ENCODE assay signal across 8 cellular contexts in the genomic region with DNA sequence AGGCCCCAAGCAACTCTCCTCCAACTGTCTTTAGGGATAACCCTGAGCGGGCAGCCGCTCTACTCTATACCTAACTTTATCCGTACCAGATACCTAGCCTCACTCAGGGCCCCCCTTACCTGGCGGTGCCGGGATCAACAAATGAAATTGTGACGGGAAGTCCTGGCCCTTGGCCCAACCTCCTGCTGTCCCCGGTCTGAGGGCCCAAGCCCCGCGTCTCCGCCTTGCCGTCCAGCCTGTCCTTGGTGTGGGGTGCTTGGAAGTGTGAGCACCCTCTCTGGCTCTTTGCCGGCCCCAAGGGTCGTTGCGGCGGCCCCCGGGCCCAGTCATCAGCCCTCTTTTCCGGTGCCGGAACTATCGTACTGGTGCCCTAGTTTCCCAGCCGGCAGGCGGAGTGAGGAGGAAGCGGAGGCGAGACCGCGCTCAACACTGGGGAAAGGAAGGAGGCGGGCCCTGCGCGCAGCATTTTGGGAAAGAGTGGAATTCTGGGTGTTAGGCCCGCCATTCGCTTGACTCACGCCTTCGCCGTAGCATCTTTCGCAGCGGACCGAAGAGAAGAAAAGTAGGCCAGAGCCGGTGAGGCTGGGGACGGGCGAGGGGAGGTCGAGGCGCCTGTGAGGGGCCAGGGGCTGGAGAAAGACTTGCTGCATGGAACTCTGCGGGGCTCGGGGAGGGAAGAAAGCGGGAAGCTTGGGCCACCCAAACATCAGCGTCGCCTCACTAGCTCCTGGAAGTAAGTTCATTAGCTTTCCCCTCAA. TPM values are rescaled to one million over a fixed set of nuclear protein-coding genes. Genes with fewer than 3 reads are reported as not detected.
DNase-seq lines count a peak whose midpoint lies in the region; TF ChIP-seq lines count a peak whose summit lies in the region.

A gene (plus strand): TSS at position 504 of the 758 bp plus-strand sequence. CDS start 1,676 bp downstream, outside the sequence.

- TF ChIP-seq CTCF in nephron progenitor cell (IDR thresholded peaks at IDR 0.05): no peak

- H3K9me3 ChIP-seq in ES-I3 (ENCODE audit: control insufficient read depth, insufficient read depth, low read length): no peaks in the 10 kb centered on the region

- H3K4me3 ChIP-seq in H7 (ENCODE audit: insufficient read depth, low read depth, low read length): peak within 1 kb of the TSS; percentile 100

- peaks cover 8% of the 10 kb centered on the region; the same call in 1 of the 2 replicates for H3K4me1 ChIP-seq in ES-I3 (ENCODE audit: insufficient read depth, low read length)

- H3K27me3 ChIP-seq in H7 (ENCODE audit: control insufficient read depth, insufficient read depth, low read length): no peaks in the 10 kb centered on the region

- peak; percentile 93 for DNase-seq in H7
- peak; percentile 88 for DNase-seq in M059J (ENCODE audit: low read depth)
- peak; percentile 24 for DNase-seq in SIG-M5 (lab: John Stamatoyannopoulos, UW)
- peak; percentile 65 for DNase-seq in activated gamma-delta T cell (lab: John Stamatoyannopoulos, UW)
- DNase-seq in fibroblast of the conjunctiva (ENCODE audit: low read depth): peak; percentile 75
- DNase-seq in nephron progenitor cell: peak; percentile 88

- no peaks in the 10 kb centered on the region for H3K9me3 Mint-ChIP-seq in nephron progenitor cell
- no peaks in the 10 kb centered on the region for H3K9me3 Mint-ChIP-seq in stimulated activated naive CD8-positive, alpha-beta T cell treated with anti-CD3 and anti-CD28 coated beads, Interleukin-15, Interleukin-2, amounts not matched to agents 100 ng/mL and 50 ng/mL, for 24 hours

- H3K9ac ChIP-seq in ES-I3 (ENCODE audit: low read depth, low read length): peak within 1 kb of the TSS; percentile 96

- H3K36me3 ChIP-seq in ES-I3 (ENCODE audit: insufficient read depth, low read length) (peaks cover 27% of the 10 kb centered on the region), H7 (replicated peaks; ENCODE audit: control insufficient read depth, insufficient read depth, low read length) (peaks cover 25% of the 10 kb centered on the region)

- peaks cover 51% of the 10 kb centered on the region for H3K4me1 Mint-ChIP-seq in nephron progenitor cell
- peaks cover 70% of the 10 kb centered on the region for H3K4me1 Mint-ChIP-seq in stimulated activated naive CD8-positive, alpha-beta T cell treated with anti-CD3 and anti-CD28 coated beads, Interleukin-15, Interleukin-2, amounts not matched to agents 100 ng/mL and 50 ng/mL, for 24 hours (ENCODE audit: low read depth)

- H3K36me3 Mint-ChIP-seq in nephron progenitor cell (ENCODE audit: low read depth): peaks cover 20% of the 10 kb centered on the region
- peaks cover 41% of the 10 kb centered on the region for H3K36me3 Mint-ChIP-seq in stimulated activated naive CD8-positive, alpha-beta T cell treated with anti-CD3 and anti-CD28 coated beads, Interleukin-15, Interleukin-2, amounts not matched to agents 100 ng/mL and 50 ng/mL, for 24 hours (ENCODE audit: low read depth)

- peak within 1 kb of the TSS; percentile 93 for H3K4me3 Mint-ChIP-seq in nephron progenitor cell
- H3K4me3 Mint-ChIP-seq in stimulated activated naive CD8-positive, alpha-beta T cell treated with anti-CD3 and anti-CD28 coated beads, Interleukin-15, Interleukin-2, amounts not matched to agents 100 ng/mL and 50 ng/mL, for 24 hours: peak within 1 kb of the TSS; percentile 99

- H3K27me3 Mint-ChIP-seq in nephron progenitor cell (ENCODE audit: low read depth, poor library complexity): peaks cover 4% of the 10 kb centered on the region
- H3K27me3 Mint-ChIP-seq in stimulated activated naive CD8-positive, alpha-beta T cell treated with anti-CD3 and anti-CD28 coated beads, Interleukin-15, Interleukin-2, amounts not matched to agents 100 ng/mL and 50 ng/mL, for 24 hours: no peaks in the 10 kb centered on the region

- peak within 1 kb of the TSS; percentile 99 for H3K27ac Mint-ChIP-seq in nephron progenitor cell
- peak within 1 kb of the TSS; percentile 96 for H3K27ac Mint-ChIP-seq in stimulated activated naive CD8-positive, alpha-beta T cell treated with anti-CD3 and anti-CD28 coated beads, Interleukin-15, Interleukin-2, amounts not matched to agents 100 ng/mL and 50 ng/mL, for 24 hours

RNA-seq across cellular contexts. Expression of the gene that starts here (rescaled TPM):
- 159 and 166 TPM in 2 replicates for total RNA-seq in H7 (2014; rRNA removed; shearing (Covaris generic))
- total RNA-seq in M059J (2014; rRNA removed; shearing (Covaris generic)): 222 and 379 TPM in 2 replicates

Comparison
In these comparisons a context has a peak if more than half of its experiments do, and no peak if none do; other contexts are left out.
1. Peak in every context shown above with its lines: DNase-seq and H3K4me3 ChIP-seq.
2. DNase-seq: peak in every context shown above with its lines; median percentile 93 in H7; 88 in M059J; 88 in nephron progenitor cell; 75 in fibroblast of the conjunctiva; 65 in activated gamma-delta T cell; 24 in SIG-M5.